In genomic region chr4:74896595-74896994, GRCh38 we compare ENCODE assay signal across 16 cellular contexts. TPM values are rescaled to one million over a fixed set of nuclear protein-coding genes. Genes with fewer than 3 reads are reported as not detected.
"Had no signal": no experiment of that assay in that cellular context is flagged by ENCODE, and none has a peak within 500 bp of the region (broad histone marks: within the 10 kb centered on the region; RNA-seq: fewer than 3 reads in every experiment).

No MANE protein-coding gene starts in this region.

- ATAC-seq: heart left ventricle; naive thymus-derived CD8-positive, alpha-beta T cell had no signal

- H3K27me3 ChIP-seq: heart left ventricle, ovary, right lobe of liver, stomach had no signal

- DNase-seq: effector memory CD4-positive, alpha-beta T cell; erythroblast; foreskin melanocyte; heart left ventricle; mesendoderm; naive thymus-derived CD8-positive, alpha-beta T cell; ovary; retina; right lobe of liver; stimulated activated naive CD4-positive, alpha-beta T cell; stomach; substantia nigra; trophoblast cell had no signal

- H3K4me3 ChIP-seq: heart left ventricle, ovary, prostate gland, right lobe of liver, stomach had no signal

- H3K27ac ChIP-seq: heart left ventricle, ovary, prostate gland, right lobe of liver, stomach had no signal

- H3K36me3 ChIP-seq: heart left ventricle, ovary, prostate gland, right lobe of liver, stomach had no signal

- FAIRE-seq: keratinocyte had no signal

- H3K9me3 ChIP-seq: heart left ventricle, ovary, prostate gland, right lobe of liver, stomach had no signal

- H3K4me1 ChIP-seq: heart left ventricle, prostate gland, right lobe of liver had no signal

RNA-seq across cellular contexts. Expression of gene PARM1, which starts 36.3 kb away (rescaled TPM):
- total RNA-seq: lung microvascular endothelial cell had no signal
- polyA plus RNA-seq: naive thymus-derived CD8-positive, alpha-beta T cell had no signal
